In the genomic region with DNA sequence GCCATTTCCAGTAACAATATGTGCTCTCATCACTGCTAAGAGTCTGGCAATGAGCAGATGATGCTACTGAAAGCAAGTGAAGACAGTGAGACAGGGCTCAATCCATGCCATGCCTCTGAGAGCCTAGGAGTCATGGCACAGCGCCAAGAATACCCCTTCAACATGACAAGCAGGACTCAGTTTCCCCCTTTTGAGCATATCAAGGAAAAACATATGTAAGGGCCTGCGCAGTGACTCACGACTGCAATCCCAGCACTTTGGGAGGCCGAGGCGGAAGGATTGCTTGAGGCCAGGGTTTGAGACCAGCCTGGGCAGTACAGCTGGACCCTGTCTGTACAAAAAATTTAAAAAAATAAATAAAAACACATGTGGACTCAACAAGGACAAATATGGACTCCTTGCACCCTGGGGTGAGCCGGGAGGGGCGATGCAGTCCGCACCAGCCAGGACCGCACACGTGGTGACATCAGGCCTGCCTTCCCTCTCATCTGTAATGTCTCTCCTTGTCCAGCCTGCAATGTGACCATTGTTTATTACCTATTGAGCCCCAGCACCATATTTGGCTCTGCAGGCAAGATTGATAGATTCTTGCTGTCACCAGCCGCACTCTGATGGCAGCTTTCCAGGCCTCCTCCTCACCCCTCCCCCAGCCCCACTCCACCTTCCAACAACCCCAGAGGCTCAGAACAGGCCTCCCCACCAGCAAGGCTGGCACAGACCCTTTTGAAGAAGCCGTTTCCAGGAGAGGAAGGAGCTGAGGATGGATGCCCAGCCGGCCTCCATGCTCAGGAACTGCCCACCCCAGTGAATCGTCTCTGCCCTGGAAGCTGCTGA, we compare ENCODE assay signal across 1 cellular context.
TF ChIP-seq lines count a peak whose summit lies in the region.

No MANE protein-coding gene starts in this region.

TF ChIP-seq in K562, 482 proteins besides CTCF, POLR2A, EP300 and RAD21 (continued from another document and continues in another):
- no peak for TF ChIP-seq ELK1 (CRISPR knock-in tag; IDR thresholded peaks at IDR 0.05)
- TF ChIP-seq MCM2 (IDR thresholded peaks at IDR 0.05; ENCODE audit: low read depth): no peak
- peak; percentile 25 for TF ChIP-seq ZNF239 (CRISPR knock-in tag; IDR thresholded peaks at IDR 0.05)
- no peak for TF ChIP-seq DEAF1 (CRISPR knock-in tag; IDR thresholded peaks at IDR 0.05)
- 0 out of 2 replicates have a peak, but pooled peaks have one; percentile 66 for TF ChIP-seq GATAD2A (IDR thresholded peaks at IDR 0.05)
- TF ChIP-seq ZFP36 (IDR thresholded peaks at IDR 0.05; ENCODE audit: low read depth, low read length, partially characterized antibody): peak; percentile 74
- TF ChIP-seq ZC3H8 (IDR thresholded peaks at IDR 0.05): no peak
- TF ChIP-seq SMARCA4 (IDR thresholded peaks at IDR 0.05): peak; percentile 62; the same call in 1 of the 2 replicates
- no peak for TF ChIP-seq CHD4 (IDR thresholded peaks at IDR 0.05; ENCODE audit: insufficient read depth, insufficient replicate concordance, low read depth, low read length, poor library complexity, severe bottlenecking)
- TF ChIP-seq MTF1 (CRISPR knock-in tag; IDR thresholded peaks at IDR 0.05; ENCODE audit: borderline replicate concordance): no peak
- no peak for TF ChIP-seq BRCA1 (IDR thresholded peaks at IDR 0.05)
- no peak for TF ChIP-seq BRCA1 (CRISPR knock-in tag; IDR thresholded peaks at IDR 0.05)
- TF ChIP-seq NCOR1 (IDR thresholded peaks at IDR 0.05): no peak; the same call in 1 of the 2 replicates
- no peak for TF ChIP-seq CEBPG (CRISPR knock-in tag; IDR thresholded peaks at IDR 0.05)
- TF ChIP-seq CEBPG (tag; conservative IDR thresholded peaks at IDR 0.05 in 1 of 2, IDR thresholded peaks at IDR 0.05 in 1 of 2): no peak
- peak; percentile 38 for TF ChIP-seq NEUROD1 (IDR thresholded peaks at IDR 0.05; ENCODE audit: borderline replicate concordance, low read depth, low read length, partially characterized antibody)
- TF ChIP-seq HDAC3 (IDR thresholded peaks at IDR 0.05; ENCODE audit: borderline replicate concordance, partially characterized antibody): no peak
- TF ChIP-seq ZNF609 (CRISPR knock-in tag; IDR thresholded peaks at IDR 0.05; ENCODE audit: borderline replicate concordance): no peak
- no peak for TF ChIP-seq XRCC5 (IDR thresholded peaks at IDR 0.05; ENCODE audit: low read depth, low read length)
- no peak for TF ChIP-seq ZNF384 (IDR thresholded peaks at IDR 0.05; ENCODE audit: low read depth, low read length)
- TF ChIP-seq KLF13 (tag; IDR thresholded peaks at IDR 0.05; ENCODE audit: borderline replicate concordance, low read depth): no peak
- TF ChIP-seq ZFP30 (CRISPR knock-in tag; IDR thresholded peaks at IDR 0.05; ENCODE audit: borderline replicate concordance): no peak
- peak; percentile 38; the same call in 1 of the 2 replicates for TF ChIP-seq CC2D1A (IDR thresholded peaks at IDR 0.05)
- TF ChIP-seq ZNF695 (CRISPR knock-in tag; IDR thresholded peaks at IDR 0.05): no peak
- no peak for TF ChIP-seq NR2F6 (CRISPR knock-in tag; IDR thresholded peaks at IDR 0.05)
- no peak for TF ChIP-seq ZBTB2 (IDR thresholded peaks at IDR 0.05)
- TF ChIP-seq KAT2B (IDR thresholded peaks at IDR 0.05; ENCODE audit: low read depth, low read length): no peak
- TF ChIP-seq JUN (IDR thresholded peaks at IDR 0.05; ENCODE audit: borderline replicate concordance, low read depth, low read length): peak; percentile 53; the same call in 1 of the 2 replicates
- no peak for TF ChIP-seq JUN (CRISPR knock-in tag; IDR thresholded peaks at IDR 0.05; ENCODE audit: borderline replicate concordance)
- TF ChIP-seq ZNF830 (CRISPR knock-in tag; IDR thresholded peaks at IDR 0.05): no peak
- no peak for TF ChIP-seq ELF1 (tag; IDR thresholded peaks at IDR 0.05)
- no peak for TF ChIP-seq C11orf30 (IDR thresholded peaks at IDR 0.05; ENCODE audit: low read depth)
- no peak for TF ChIP-seq HIVEP1 (CRISPR knock-in tag; IDR thresholded peaks at IDR 0.05)
- TF ChIP-seq KDM5B (IDR thresholded peaks at IDR 0.05; ENCODE audit: insufficient replicate concordance, low read depth, low read length): no peak
- no peak for TF ChIP-seq ZNF143 (CRISPR knock-in tag; IDR thresholded peaks at IDR 0.05)
- TF ChIP-seq SMAD3 (CRISPR knock-in tag; conservative IDR thresholded peaks at IDR 0.05): peak; percentile 81
- no peak for TF ChIP-seq ZNF507 (tag; conservative IDR thresholded peaks at IDR 0.05)
- TF ChIP-seq, protein P1, sequence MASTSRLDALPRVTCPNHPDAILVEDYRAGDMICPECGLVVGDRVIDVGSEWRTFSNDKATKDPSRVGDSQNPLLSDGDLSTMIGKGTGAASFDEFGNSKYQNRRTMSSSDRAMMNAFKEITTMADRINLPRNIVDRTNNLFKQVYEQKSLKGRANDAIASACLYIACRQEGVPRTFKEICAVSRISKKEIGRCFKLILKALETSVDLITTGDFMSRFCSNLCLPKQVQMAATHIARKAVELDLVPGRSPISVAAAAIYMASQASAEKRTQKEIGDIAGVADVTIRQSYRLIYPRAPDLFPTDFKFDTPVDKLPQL (IDR thresholded peaks at IDR 0.05; ENCODE audit: extremely low read depth, insufficient read length): no peak
- no peak; the same call in 1 of the 2 replicates for TF ChIP-seq HDAC2 (IDR thresholded peaks at IDR 0.05)
- TF ChIP-seq ZBTB17 (CRISPR knock-in tag; IDR thresholded peaks at IDR 0.05): 0 out of 2 replicates have a peak, but pooled peaks have one; percentile 22
- TF ChIP-seq THAP7 (CRISPR knock-in tag; IDR thresholded peaks at IDR 0.05): no peak
- no peak for TF ChIP-seq SIN3B (IDR thresholded peaks at IDR 0.05; ENCODE audit: low read depth)
- no peak for TF ChIP-seq CBX2 (IDR thresholded peaks at IDR 0.05; ENCODE audit: insufficient read depth, low read length, poor library complexity, severe bottlenecking)
- no peak for TF ChIP-seq BCL6 (CRISPR knock-in tag; IDR thresholded peaks at IDR 0.05)
- no peak for TF ChIP-seq EHMT2 (IDR thresholded peaks at IDR 0.05)
- no peak for TF ChIP-seq IRF9 (tag; IDR thresholded peaks at IDR 0.05)
- TF ChIP-seq MXI1 (IDR thresholded peaks at IDR 0.05; ENCODE audit: low read depth, low read length): no peak
- TF ChIP-seq NR3C1 (CRISPR knock-in tag; IDR thresholded peaks at IDR 0.05): no peak
- TF ChIP-seq MYNN (IDR thresholded peaks at IDR 0.05): no peak; the same call in 1 of the 2 replicates
- TF ChIP-seq MYNN (CRISPR knock-in tag; IDR thresholded peaks at IDR 0.05): no peak
- TF ChIP-seq ZBTB49 (CRISPR knock-in tag; IDR thresholded peaks at IDR 0.05; ENCODE audit: borderline replicate concordance): no peak
- TF ChIP-seq KDM2B (CRISPR knock-in tag; IDR thresholded peaks at IDR 0.05): no peak
- no peak for TF ChIP-seq ZNF217 (CRISPR knock-in tag; IDR thresholded peaks at IDR 0.05)
- peak; percentile 85; the same call in 1 of the 2 replicates for TF ChIP-seq LEF1 (IDR thresholded peaks at IDR 0.05)
- no peak for TF ChIP-seq U2AF2 (optimal IDR thresholded peaks at IDR 0.05; ENCODE audit: low read depth, low read length)
